ENCODE assay signal across 18 cellular contexts in the genomic region with DNA sequence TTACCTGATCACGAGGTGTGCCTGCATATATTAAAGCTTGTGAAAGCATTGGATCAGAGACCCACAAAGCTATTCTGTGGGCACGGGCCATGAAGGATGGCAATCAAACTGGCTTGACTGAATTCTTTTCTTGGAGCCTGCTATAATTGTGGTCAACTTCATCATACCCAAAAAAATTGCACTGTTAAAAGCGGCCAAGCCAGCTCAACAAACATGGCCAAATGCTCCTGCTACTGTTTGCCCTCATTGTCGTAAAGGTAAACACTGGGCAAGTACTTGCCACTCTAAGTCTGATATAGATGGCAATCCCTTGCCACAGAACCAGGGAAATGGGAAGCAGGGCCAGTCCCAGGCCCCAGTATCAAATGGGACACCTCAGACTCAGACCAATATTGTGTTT. TPM values are rescaled to one million over a fixed set of nuclear protein-coding genes. Genes with fewer than 3 reads are reported as not detected.
DNase-seq lines count a peak whose midpoint lies in the region; ATAC-seq and TF ChIP-seq lines count a peak whose summit lies in the region.
"Had no signal": no experiment of that assay in that cellular context is flagged by ENCODE, and none has a peak within 500 bp of the region (broad histone marks: within the 10 kb centered on the region; RNA-seq: fewer than 3 reads in every experiment).

No MANE protein-coding gene starts in this region.

- no peaks in the 10 kb centered on the region for H3K27me3 ChIP-seq in PC-3 (ENCODE audit: low read length)
- H3K27me3 ChIP-seq: SJSA1 had no signal

- H3K79me2 ChIP-seq in PC-3 (ENCODE audit: low read length) = no peaks in the 10 kb centered on the region

- H4K20me1 ChIP-seq in PC-3 (ENCODE audit: low read length) = no peaks in the 10 kb centered on the region

- no peak overlapping the region for H2AFZ ChIP-seq in PC-3 (ENCODE audit: low read length)

- DNase-seq in H4 (ENCODE audit: low spot score) (peak; percentile 1), PC-3 (peak; percentile 65), myocyte (ENCODE audit: low read depth) (peak; percentile 7)
- DNase-seq: ACHN, AML-193, Caco-2, H9, MV-4-11, NCI-H1417, NCI-H187 treated with DMSO at 0.1 percent for 48 hours, NCI-H345, NCI-H526 had no signal

- H3K36me3 ChIP-seq in PC-3 (ENCODE audit: low read depth, low read length) = no peaks in the 10 kb centered on the region
- H3K36me3 ChIP-seq: SJSA1 had no signal

- TF ChIP-seq CTCF in PC-3 (conservative IDR thresholded peaks at IDR 0.05; ENCODE audit: low read depth, low read length) = no peak

- H3K9me2 ChIP-seq in PC-3 (replicated peaks; ENCODE audit: low read length) = no peaks in the 10 kb centered on the region

- ATAC-seq in PC-3 = peak; percentile 15; the same call in 1 of the 2 replicates
- no peak for ATAC-seq in HG03442 (IDR thresholded peaks at IDR 0.05; ENCODE audit: unreplicated experiment)
- ATAC-seq in GM19351 (IDR thresholded peaks at IDR 0.05; ENCODE audit: unreplicated experiment) = no peak

- POLR2A ChIA-PET in PC-3 (lab: Charles Lee; ENCODE audit: unreplicated experiment) = no interaction called here

- H3K9me3 ChIP-seq in PC-3 (ENCODE audit: low read length) = no peaks in the 10 kb centered on the region
- H3K9me3 ChIP-seq: Caco-2, SJSA1 had no signal

- CTCF ChIA-PET in PC-3 (lab: Charles Lee) = no interaction called here

- no peak overlapping the region; the same call in 1 of the 2 replicates for H3K27ac ChIP-seq in PC-3 (ENCODE audit: low read length)
- H3K27ac ChIP-seq: RWPE1, SJSA1 had no signal

- H3K4me2 ChIP-seq in PC-3 (ENCODE audit: low read length) = no peak overlapping the region

- H3F3A ChIP-seq in PC-3 (ENCODE audit: low read length, unreplicated experiment) = no peaks in the 10 kb centered on the region

- H3K4me1 ChIP-seq in PC-3 (ENCODE audit: insufficient read depth, low read length) = peaks cover 6% of the 10 kb centered on the region; the same call in 1 of the 2 replicates
- H3K4me1 ChIP-seq: Caco-2, SJSA1 had no signal

- no TSS peak for BruUV-seq in PC-3 (replicated peaks; lab: Mats Ljungman, UMichigan)

- intact Hi-C loops in PC-3 (cut with micrococcal nuclease) = loop anchor here (2.0 kb wide), 1 partner anchor 65 kb away; no protein-coding TSS in a partner anchor

- H3K9ac ChIP-seq in PC-3 (ENCODE audit: low read length) = no peak overlapping the region

- no peak overlapping the region for H3K4me3 ChIP-seq in PC-3 (ENCODE audit: low read length)
- H3K4me3 ChIP-seq: SJSA1 had no signal

RNA-seq across cellular contexts. Expression of gene GSTM5, which starts 6.6 kb away (rescaled TPM):
- total RNA-seq in H4 (2014; rRNA removed; shearing (Covaris generic)) = not detected in 2 replicates
- total RNA-seq in PC-3 (2014; rRNA removed) (not detected in 2 replicates), myocyte (not detected in 2 replicates)
- polyA plus RNA-seq in myocyte (2012) = 0.19 TPM
- total RNA-seq: H9, HT1080, OCI-LY7, SJSA1 had no signal

RNA-seq across cellular contexts. Expression of gene GSTM1, which starts 17.8 kb away (rescaled TPM):
- not detected in 2 replicates for total RNA-seq in H4 (2014; rRNA removed; shearing (Covaris generic))
- total RNA-seq in PC-3 (2014; rRNA removed) (not detected in 2 replicates), myocyte (0.48 and 0.83 TPM in 2 replicates)
- polyA plus RNA-seq in myocyte (2012) = 1.0 TPM
- total RNA-seq: Caco-2, OCI-LY7 had no signal

RNA-seq across cellular contexts. Expression of gene GSTM3, which starts 35.4 kb away (rescaled TPM):
- total RNA-seq in H4 (2014; rRNA removed; shearing (Covaris generic)) = 228 and 275 TPM in 2 replicates
- 76.6 and 80.9 TPM in 2 replicates for total RNA-seq in PC-3 (2014; rRNA removed)
- total RNA-seq in myocyte = 11.5 and 20.6 TPM in 2 replicates
- polyA plus RNA-seq in myocyte (2012) = 63.8 TPM
- total RNA-seq: OCI-LY7 had no signal

RNA-seq across cellular contexts. Expression of gene GSTM2, which starts 37.6 kb away (rescaled TPM):
- 1.6 and 4.6 TPM in 2 replicates for total RNA-seq in H4 (2014; rRNA removed; shearing (Covaris generic))
- total RNA-seq in PC-3 (2014; rRNA removed) (29.0 and 38.6 TPM in 2 replicates), myocyte (22.6 and 28.5 TPM in 2 replicates)
- polyA plus RNA-seq in myocyte (2012) = 71.8 TPM

RNA-seq across cellular contexts. Expression of gene GSTM4, which starts 49.5 kb away (rescaled TPM):
- total RNA-seq in H4 (2014; rRNA removed; shearing (Covaris generic)) = 15.9 and 27.2 TPM in 2 replicates
- total RNA-seq in PC-3 (2014; rRNA removed) (24.0 and 25.9 TPM in 2 replicates), myocyte (5.5 and 5.8 TPM in 2 replicates)
- 6.2 TPM for polyA plus RNA-seq in myocyte (2012)

Comparison
In these comparisons a context has a peak if more than half of its experiments do, and no peak if none do; other contexts are left out.
1. DNase-seq: peak in every context shown above with its lines; median percentile 65 in PC-3; 7 in myocyte; 1 in H4.